In the genomic region with DNA sequence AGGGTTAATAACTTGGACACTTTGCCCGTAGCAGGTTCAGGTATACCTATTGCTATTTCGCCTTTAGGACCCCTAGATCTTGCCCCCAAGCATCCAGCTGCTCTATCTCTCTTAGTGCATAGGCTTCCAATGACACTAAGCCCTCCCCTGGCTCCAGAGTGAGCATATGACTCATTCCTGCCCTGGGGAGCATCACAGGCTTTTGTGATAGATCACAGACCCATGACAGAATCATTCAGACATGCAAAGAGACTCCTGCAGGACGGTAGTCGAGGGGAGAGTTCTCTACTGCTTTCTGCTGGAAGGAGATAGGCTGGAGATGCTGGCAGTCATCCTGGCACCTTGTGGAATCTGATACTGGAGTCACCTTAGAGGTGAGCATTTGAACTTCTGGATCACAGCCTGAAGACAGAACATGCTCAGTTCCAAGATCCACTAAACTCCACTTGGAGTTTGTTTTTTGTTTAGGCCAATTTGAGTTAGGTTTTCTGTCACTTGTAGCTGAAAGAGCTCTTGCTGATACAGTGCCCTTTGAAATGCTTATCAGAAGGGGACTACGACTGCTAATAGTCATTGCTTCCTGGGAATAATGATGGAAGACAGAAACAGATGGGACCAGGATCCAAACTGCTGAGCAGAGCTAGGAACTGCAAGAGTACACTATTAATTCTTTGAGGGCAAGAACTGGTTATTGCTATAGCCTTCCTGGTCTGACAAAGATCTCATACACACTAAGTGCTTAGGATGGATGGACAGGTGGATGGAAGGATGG, we compare ENCODE assay signal across 8 cellular contexts.
A peak's percentile ranks its signal among the peaks of the same experiment; 100 is the strongest.
DNase-seq lines count a peak whose midpoint lies in the region; ATAC-seq and TF ChIP-seq lines count a peak whose summit lies in the region.

No MANE protein-coding gene starts in this region.

- no peaks in the 10 kb centered on the region for H3K9me3 ChIP-seq in subcutaneous abdominal adipose tissue (ENCODE audit: control insufficient read depth in 5 of 5, low read length in 5 of 5)

- no peak overlapping the region for H3K9ac ChIP-seq in subcutaneous abdominal adipose tissue (ENCODE audit: low read length in 5 of 5)

- peak; percentile 67 for ATAC-seq in GM18517 (IDR thresholded peaks at IDR 0.05; ENCODE audit: unreplicated experiment)
- ATAC-seq in HG02981 (IDR thresholded peaks at IDR 0.05; ENCODE audit: unreplicated experiment) = peak; percentile 87

- peaks cover 0 to 10% (median 0%) of the 10 kb centered on the region in 5 donors for H3K36me3 ChIP-seq in subcutaneous abdominal adipose tissue (ENCODE audit: control insufficient read depth in 5 of 5, insufficient read depth in 5 of 5, low read length in 5 of 5)

- DNase-seq in AG10803 (ENCODE audit: low read depth) (peak; percentile 80), NCI-H446 (lab: John Stamatoyannopoulos, UW) (peak; percentile 6 to 75), astrocyte of the spinal cord (ENCODE audit: low read depth, low spot score) (peak; percentile 73), kidney glomerular epithelial cell (lab: John Stamatoyannopoulos, UW) (peak; percentile 94), NCI-H1105 (lab: John Stamatoyannopoulos, UW) (no peak)

- TF ChIP-seq CTCF in AG10803 (conservative IDR thresholded peaks at IDR 0.05; ENCODE audit: low read length) (peak; percentile 13; the same call in 1 of the 2 replicates), astrocyte of the spinal cord (IDR thresholded peaks at IDR 0.05; ENCODE audit: low read depth, low read length) (no peak)

- peak overlapping the region; percentile 24 for H3K27ac ChIP-seq in subcutaneous abdominal adipose tissue (ENCODE audit: low read depth, low read length)

- H3K4me1 ChIP-seq in subcutaneous abdominal adipose tissue (ENCODE audit: control insufficient read depth in 5 of 5, insufficient read depth in 5 of 5, low read length in 5 of 5) = peaks cover 0 to 32% (median 14%) of the 10 kb centered on the region in 5 donors

- in situ Hi-C loops in astrocyte of the spinal cord (cut with HindIII; ENCODE audit: low sequenced_read_pairs) = no loop called here

- no peaks in the 10 kb centered on the region for H3K27me3 ChIP-seq in subcutaneous abdominal adipose tissue (ENCODE audit: control insufficient read depth in 5 of 5, insufficient read depth in 4 of 5, low read length in 5 of 5)

- no peak overlapping the region for H3K4me3 ChIP-seq in AG10803 (ENCODE audit: low read length)
- no peak overlapping the region for H3K4me3 ChIP-seq in astrocyte of the spinal cord (ENCODE audit: low read depth, low read length)
- H3K4me3 ChIP-seq in subcutaneous abdominal adipose tissue (ENCODE audit: low read depth in 1 of 5, low read length in 5 of 5) = no peak overlapping the region
